Comparison of ENCODE assay signal across 23 cellular contexts in the genomic region with DNA sequence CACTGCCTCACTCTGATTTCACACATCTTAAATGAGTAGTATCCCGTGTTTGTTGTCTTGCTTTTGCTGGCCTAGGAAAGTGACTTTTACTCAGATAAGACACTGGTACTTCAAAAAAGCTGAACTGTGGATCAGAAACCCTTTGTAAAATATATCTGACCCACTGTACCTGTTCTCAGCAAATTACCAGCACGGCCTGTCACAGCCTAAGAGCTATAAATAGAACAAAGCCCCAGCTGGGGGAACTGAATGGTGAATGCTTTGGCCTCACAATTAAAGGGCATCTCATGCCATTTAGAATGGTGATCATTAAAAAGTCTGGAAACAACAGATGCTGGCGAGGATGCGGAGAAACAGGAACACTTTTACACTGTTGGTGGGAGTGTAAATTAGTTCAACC.
"Had no signal": no experiment of that assay in that cellular context is flagged by ENCODE, and none has a peak within 500 bp of the region (broad histone marks: within the 10 kb centered on the region; RNA-seq: fewer than 3 reads in every experiment).

No MANE protein-coding gene starts in this region.

- DNase-seq: activated CD4-positive, alpha-beta T cell treated with anti-CD3 and anti-CD28 coated beads, Interleukin-2, amount 50 U/mL, for 1 hour; activated CD4-positive, CD25-positive, alpha-beta regulatory T cell treated with anti-CD3 and anti-CD28 coated beads, Interleukin-2, amount 50 U/mL, for 72 hours; activated CD8-positive, alpha-beta memory T cell treated with anti-CD3 and anti-CD28 coated beads, Interleukin-2, amount 50 U/mL, for 4 hours; activated effector memory CD4-positive, alpha-beta T cell treated with anti-CD3 and anti-CD28 coated beads, Interleukin-2, amount 50 U/mL, for 16 hours; activated T-cell treated with anti-CD3 and anti-CD28 coated beads, Interleukin-2, amount 50 U/mL, for 48 hours; endodermal cell; foreskin melanocyte; head of caudate nucleus; immature natural killer cell; kidney glomerular epithelial cell; lower lobe of right lung; nucleus accumbens; posterior cingulate gyrus; retina; stimulated activated CD4-positive, alpha-beta T cell treated with anti-CD3 and anti-CD28 coated beads, Interleukin-2, amount 100 ng/mL, for 24 hours; stimulated activated naive CD8-positive, alpha-beta T cell treated with anti-CD3 and anti-CD28 coated beads, Interleukin-15, amount 100 ng/mL, for 72 hours; SW 1271; T-helper 2 cell; upper lobe of left lung had no signal

- H3K4me1 Mint-ChIP-seq: endodermal cell had no signal

- H3K9me3 ChIP-seq: lower lobe of right lung, suprapubic skin, upper lobe of left lung had no signal

- H3K27me3 Mint-ChIP-seq: activated naive CD4-positive, alpha-beta T cell treated with anti-CD3 and anti-CD28 coated beads, Interleukin-2, amount 50 U/mL, for 24 hours; stimulated activated naive CD8-positive, alpha-beta T cell treated with anti-CD3 and anti-CD28 coated beads, Interleukin-15, amount 100 ng/mL, for 72 hours had no signal

- H3K27ac ChIP-seq: lower lobe of right lung, suprapubic skin, upper lobe of left lung, VCaP had no signal

- H3K4me1 ChIP-seq: suprapubic skin had no signal

- H3K4me3 Mint-ChIP-seq: activated naive CD4-positive, alpha-beta T cell treated with anti-CD3 and anti-CD28 coated beads, Interleukin-2, amount 50 U/mL, for 24 hours; endodermal cell; immature natural killer cell; nephron; stimulated activated naive CD8-positive, alpha-beta T cell treated with anti-CD3 and anti-CD28 coated beads, Interleukin-15, amount 100 ng/mL, for 72 hours had no signal

- H3K27ac Mint-ChIP-seq: activated naive CD4-positive, alpha-beta T cell treated with anti-CD3 and anti-CD28 coated beads, Interleukin-2, amount 50 U/mL, for 24 hours; endodermal cell; nephron; stimulated activated naive CD8-positive, alpha-beta T cell treated with anti-CD3 and anti-CD28 coated beads, Interleukin-15, amount 100 ng/mL, for 72 hours had no signal

- H3K9me3 Mint-ChIP-seq: activated naive CD4-positive, alpha-beta T cell treated with anti-CD3 and anti-CD28 coated beads, Interleukin-2, amount 50 U/mL, for 24 hours; immature natural killer cell; nephron; stimulated activated naive CD8-positive, alpha-beta T cell treated with anti-CD3 and anti-CD28 coated beads, Interleukin-15, amount 100 ng/mL, for 72 hours had no signal

- ATAC-seq: lower lobe of right lung; stimulated activated naive CD8-positive, alpha-beta T cell treated with anti-CD3 and anti-CD28 coated beads, Interleukin-15, amount 100 ng/mL, for 72 hours had no signal

- H3K27me3 ChIP-seq: suprapubic skin, upper lobe of left lung had no signal

- H3K4me3 ChIP-seq: lower lobe of right lung, suprapubic skin, upper lobe of left lung had no signal
